Comparison of ENCODE assay signal across 7 cellular contexts in genomic region chr3:52535411-52536111, GRCh38. TPM values are rescaled to one million over a fixed set of nuclear protein-coding genes. Genes with fewer than 3 reads are reported as not detected.
DNase-seq lines count a peak whose midpoint lies in the region; ATAC-seq and TF ChIP-seq lines count a peak whose summit lies in the region.

No MANE protein-coding gene starts in this region.

- H3K27me3 ChIP-seq in left ventricle myocardium inferior (ENCODE audit: low read depth) = no peaks in the 10 kb centered on the region

- CTCF ChIA-PET in WTC11 (lab: Charles Lee) = interaction anchor here (0.7 to 1.4 kb wide), 9 partner anchors 16 to 257 kb away, joined by 3 to 7 read pairs (median 3); no protein-coding TSS in a partner anchor

- H3K4me1 Mint-ChIP-seq in HFFc6 (ENCODE audit: low read depth) = peaks cover 61% of the 10 kb centered on the region
- peaks cover 47% of the 10 kb centered on the region for H3K4me1 Mint-ChIP-seq in WTC11
- peaks cover 58% of the 10 kb centered on the region for H3K4me1 Mint-ChIP-seq in stimulated activated memory B cell treated with anti-CD40 and anti-IgM and Interleukin-4, amounts not matched to agents 10 μg/mL and 1 μg/mL and 100 μg/mL, for 72 hours

- H3K27ac ChIP-seq in left ventricle myocardium inferior (replicated peaks) = peak overlapping the region; percentile 97

- peaks cover 90% of the 10 kb centered on the region for H3K4me1 ChIP-seq in left ventricle myocardium inferior

- H3K9me3 ChIP-seq in left ventricle myocardium inferior (replicated peaks) = no peaks in the 10 kb centered on the region

- ATAC-seq in WTC11 (no peak), HG02642 (IDR thresholded peaks at IDR 0.05; ENCODE audit: poor library complexity, unreplicated experiment) (no peak), GM19351 (IDR thresholded peaks at IDR 0.05; ENCODE audit: unreplicated experiment) (no peak), HG02852 (IDR thresholded peaks at IDR 0.05; ENCODE audit: unreplicated experiment) (no peak)
- ATAC-seq in stimulated activated memory B cell treated with anti-CD40 and anti-IgM and Interleukin-4, amounts not matched to agents 10 μg/mL and 1 μg/mL and 100 μg/mL, for 72 hours = no peak

- H3K27ac Mint-ChIP-seq in HFFc6 (peak overlapping the region; percentile 78), WTC11 (peak overlapping the region; percentile 68; the same call in 1 of the 2 replicates)
- peak overlapping the region; percentile 99 for H3K27ac Mint-ChIP-seq in stimulated activated memory B cell treated with anti-CD40 and anti-IgM and Interleukin-4, amounts not matched to agents 10 μg/mL and 1 μg/mL and 100 μg/mL, for 72 hours

- POLR2A ChIA-PET in WTC11 (lab: Charles Lee) = interaction anchor here (0.9 to 1.0 kb wide), 2 partner anchors 16 to 218 kb away, joined by 3 read pairs; no protein-coding TSS in a partner anchor

- H3K27me3 Mint-ChIP-seq in HFFc6 (ENCODE audit: insufficient read depth) (peaks cover 7% of the 10 kb centered on the region), WTC11 (ENCODE audit: low read depth) (no peaks in the 10 kb centered on the region)
- H3K27me3 Mint-ChIP-seq in stimulated activated memory B cell treated with anti-CD40 and anti-IgM and Interleukin-4, amounts not matched to agents 10 μg/mL and 1 μg/mL and 100 μg/mL, for 72 hours = no peaks in the 10 kb centered on the region

- TF ChIP-seq CTCF in HFFc6 (IDR thresholded peaks at IDR 0.05) (no peak), WTC11 (IDR thresholded peaks at IDR 0.05) (no peak), left ventricle myocardium inferior (IDR thresholded peaks at IDR 0.05; ENCODE audit: borderline replicate concordance) (no peak)

- H3K36me3 Mint-ChIP-seq in HFFc6 (ENCODE audit: low read depth) = peaks cover 24% of the 10 kb centered on the region
- H3K36me3 Mint-ChIP-seq in WTC11 = peaks cover 5% of the 10 kb centered on the region
- peaks cover 19% of the 10 kb centered on the region for H3K36me3 Mint-ChIP-seq in stimulated activated memory B cell treated with anti-CD40 and anti-IgM and Interleukin-4, amounts not matched to agents 10 μg/mL and 1 μg/mL and 100 μg/mL, for 72 hours

- H3K9me3 Mint-ChIP-seq in HFFc6 (no peaks in the 10 kb centered on the region), WTC11 (no peaks in the 10 kb centered on the region)
- H3K9me3 Mint-ChIP-seq in stimulated activated memory B cell treated with anti-CD40 and anti-IgM and Interleukin-4, amounts not matched to agents 10 μg/mL and 1 μg/mL and 100 μg/mL, for 72 hours = no peaks in the 10 kb centered on the region

- intact Hi-C loops in left ventricle myocardium inferior (cut with micrococcal nuclease) = no loop called here

- no peaks in the 10 kb centered on the region for H3K36me3 ChIP-seq in left ventricle myocardium inferior

- peak overlapping the region; percentile 100 for H3K4me3 Mint-ChIP-seq in HFFc6
- H3K4me3 Mint-ChIP-seq in WTC11 = peak overlapping the region; percentile 98
- H3K4me3 Mint-ChIP-seq in stimulated activated memory B cell treated with anti-CD40 and anti-IgM and Interleukin-4, amounts not matched to agents 10 μg/mL and 1 μg/mL and 100 μg/mL, for 72 hours = peak overlapping the region; percentile 97

- peak overlapping the region; percentile 79 for H3K4me3 ChIP-seq in left ventricle myocardium inferior

- DNase-seq in HFFc6 = no peak
- no peak for DNase-seq in WTC11 (ENCODE audit: low spot score)
- DNase-seq in left ventricle myocardium inferior = no peak

TF ChIP-seq in WTC11, 78 proteins besides CTCF, POLR2A, EP300 and RAD21 (continues in another document):
- no peak for TF ChIP-seq STAT6 (CRISPR knock-in tag; conservative IDR thresholded peaks at IDR 0.05; ENCODE audit: low read depth)
- no peak for TF ChIP-seq PRDM15 (CRISPR knock-in tag; IDR thresholded peaks at IDR 0.05)
- no peak for TF ChIP-seq SMAD3 (CRISPR knock-in tag; IDR thresholded peaks at IDR 0.05; ENCODE audit: borderline replicate concordance)
- TF ChIP-seq NR1H2 (CRISPR knock-in tag; IDR thresholded peaks at IDR 0.05) = no peak
- no peak for TF ChIP-seq ZBTB21 (CRISPR knock-in tag; IDR thresholded peaks at IDR 0.05; ENCODE audit: borderline replicate concordance)
- no peak for TF ChIP-seq ZNF317 (CRISPR knock-in tag; IDR thresholded peaks at IDR 0.05; ENCODE audit: borderline replicate concordance, low read depth)
- TF ChIP-seq NFYB (CRISPR knock-in tag; conservative IDR thresholded peaks at IDR 0.05; ENCODE audit: low read depth) = no peak
- TF ChIP-seq ELF4 (CRISPR knock-in tag; IDR thresholded peaks at IDR 0.05; ENCODE audit: low read depth) = no peak
- TF ChIP-seq TP53 (CRISPR knock-in tag; IDR thresholded peaks at IDR 0.05) = no peak
- TF ChIP-seq FOXP1 (CRISPR knock-in tag; IDR thresholded peaks at IDR 0.05; ENCODE audit: borderline replicate concordance) = no peak
- no peak for TF ChIP-seq ZNF219 (CRISPR knock-in tag; IDR thresholded peaks at IDR 0.05; ENCODE audit: borderline replicate concordance)
- no peak for TF ChIP-seq ZBTB43 (CRISPR knock-in tag; IDR thresholded peaks at IDR 0.05)

RNA-seq across cellular contexts. Expression of gene UQCC5, which starts 0.8 kb away (rescaled TPM):
- 10 to 100 TPM; 22.2 to 38.4 (median 28.3) TPM for total RNA-seq in HFFc6 (2021; fragmentation: NEBNext Ultra II Directional; extraction: Animal tissue kit (Norgen Biotek cat#: 25700))
- total RNA-seq in WTC11 (2021) = 30.0 to 37.8 TPM (median 36.4 TPM) in 3 replicates
- total RNA-seq in left ventricle myocardium inferior = 65.8 TPM

RNA-seq across cellular contexts. Expression of gene NT5DC2, which starts 1.9 kb away (rescaled TPM):
- 100 to 1,000 TPM; 156 to 198 (median 183) TPM for total RNA-seq in HFFc6 (2021; fragmentation: NEBNext Ultra II Directional; extraction: Animal tissue kit (Norgen Biotek cat#: 25700))
- total RNA-seq in WTC11 (2021) (377 to 430 TPM (median 417 TPM) in 3 replicates), left ventricle myocardium inferior (69.3 TPM)

RNA-seq across cellular contexts. Expression of gene STAB1, which starts 40.4 kb away (rescaled TPM):
- total RNA-seq in HFFc6 (2021; fragmentation: NEBNext Ultra II Directional; extraction: Animal tissue kit (Norgen Biotek cat#: 25700)) = not detected
- total RNA-seq in WTC11 (2021) (1.9 to 2.6 TPM (median 2.1 TPM) in 3 replicates), left ventricle myocardium inferior (67.2 TPM)

Comparison
In these comparisons a context has a peak if more than half of its experiments do, and no peak if none do; other contexts are left out.
1. RNA of gene STAB1, which starts 40.4 kb away (total RNA-seq): 67.2 TPM in left ventricle myocardium inferior (single experiment); 1.9 to 2.6 TPM in WTC11 and not detected in HFFc6; every median in the first group is over 10 times any median in the second.
2. Peak in every context shown above with its lines, with median percentiles within 50 percentile points of each other: H3K27ac Mint-ChIP-seq and H3K4me3 Mint-ChIP-seq.